In the genomic region with DNA sequence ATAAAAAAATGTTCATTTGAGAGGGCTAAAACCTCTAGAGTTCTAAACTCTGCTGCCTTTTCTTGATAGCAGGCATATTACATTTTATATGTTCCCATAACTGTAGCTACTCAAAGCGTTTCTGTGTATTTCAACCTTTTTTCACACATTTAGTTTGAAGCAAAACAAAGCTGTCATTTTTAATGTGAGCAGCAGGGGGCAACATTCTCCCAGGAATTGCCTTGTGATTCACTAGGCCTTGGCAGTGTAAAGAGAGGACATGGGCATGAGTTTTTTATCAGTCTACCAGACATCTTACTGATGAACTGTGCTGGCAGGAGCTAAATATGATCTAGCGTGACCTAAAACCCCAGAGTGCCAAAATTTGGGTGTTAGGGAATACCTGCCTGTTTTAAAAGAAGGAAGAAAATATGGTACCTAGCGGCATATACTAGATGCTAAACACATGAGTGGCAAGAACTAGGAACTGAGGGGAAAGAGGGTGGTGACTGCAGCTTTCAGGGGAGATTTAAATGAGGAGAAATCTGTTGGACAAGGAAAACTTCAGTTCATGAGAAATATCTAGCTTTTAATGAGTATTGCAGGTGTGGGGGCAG, we compare ENCODE assay signal across 8 cellular contexts.
DNase-seq lines count a peak whose midpoint lies in the region; ATAC-seq and TF ChIP-seq lines count a peak whose summit lies in the region.

No MANE protein-coding gene starts in this region.

- ATAC-seq in WTC11, result peak; percentile 51
- no peak for ATAC-seq in central memory CD8-positive, alpha-beta T cell (replicated peaks; ENCODE audit: extremely low read depth, poor library complexity, severe bottlenecking)
- no peak for ATAC-seq in HG03439 (IDR thresholded peaks at IDR 0.05; ENCODE audit: unreplicated experiment)

- H3K27ac Mint-ChIP-seq in WTC11, result no peak overlapping the region
- no peak overlapping the region for H3K27ac Mint-ChIP-seq in central memory CD8-positive, alpha-beta T cell (ENCODE audit: low read depth)

- TF ChIP-seq CTCF in WTC11 (IDR thresholded peaks at IDR 0.05), result peak; percentile 76

- no peak overlapping the region for H3K4me3 Mint-ChIP-seq in WTC11
- no peak overlapping the region for H3K4me3 Mint-ChIP-seq in central memory CD8-positive, alpha-beta T cell

- H3K4me1 Mint-ChIP-seq in WTC11, result peaks cover 3% of the 10 kb centered on the region
- H3K4me1 Mint-ChIP-seq in central memory CD8-positive, alpha-beta T cell, result no peaks in the 10 kb centered on the region

- no peaks in the 10 kb centered on the region for H3K27me3 Mint-ChIP-seq in WTC11 (ENCODE audit: low read depth)
- H3K27me3 Mint-ChIP-seq in central memory CD8-positive, alpha-beta T cell, result no peaks in the 10 kb centered on the region

- CTCF ChIA-PET in WTC11 (lab: Charles Lee), result interaction anchor here (0.6 to 3.1 kb wide), 51 partner anchors 11 to 734 kb away, joined by 3 to 36 read pairs (median 4); a partner anchor contains a TSS

- POLR2A ChIA-PET in WTC11 (lab: Charles Lee), result interaction anchor here (1.1 kb wide), 1 partner anchor 89 kb away, joined by 3 read pairs; no protein-coding TSS in a partner anchor

- peak; percentile 57 for DNase-seq in activated gamma-delta T cell treated with Interleukin-2 at 50 U/mL for 16 hours
- no peak for DNase-seq in activated gamma-delta T cell (lab: John Stamatoyannopoulos, UW)
- peak; percentile 64 for DNase-seq in NCI-H2107 treated with DMSO at 0.1 percent for 48 hours (lab: John Stamatoyannopoulos, UW; ENCODE audit: unreplicated experiment)
- DNase-seq in WTC11 (ENCODE audit: low spot score), result peak; percentile 61
- DNase-seq in central memory CD8-positive, alpha-beta T cell (ENCODE audit: low spot score in 2 of 2), result peak; percentile 33 to 43
- DNase-seq in kidney glomerular epithelial cell (lab: John Stamatoyannopoulos, UW), result peak; percentile 28
- peak; percentile 28 to 40 for DNase-seq in stimulated activated CD4-positive, alpha-beta T cell treated with anti-CD3 and anti-CD28 coated beads, Interleukin-4, amount 100 ng/mL, for 4 hours

- peaks cover 4% of the 10 kb centered on the region for H3K9me3 Mint-ChIP-seq in WTC11
- H3K9me3 Mint-ChIP-seq in central memory CD8-positive, alpha-beta T cell, result no peaks in the 10 kb centered on the region

- peaks cover under 1% of the 10 kb centered on the region; the same call in 1 of the 2 replicates for H3K36me3 Mint-ChIP-seq in WTC11
- H3K36me3 Mint-ChIP-seq in central memory CD8-positive, alpha-beta T cell (ENCODE audit: insufficient read depth), result peaks cover 2% of the 10 kb centered on the region

TF ChIP-seq in WTC11, 78 proteins besides CTCF, POLR2A, EP300 and RAD21:
- TF ChIP-seq, protein P1, sequence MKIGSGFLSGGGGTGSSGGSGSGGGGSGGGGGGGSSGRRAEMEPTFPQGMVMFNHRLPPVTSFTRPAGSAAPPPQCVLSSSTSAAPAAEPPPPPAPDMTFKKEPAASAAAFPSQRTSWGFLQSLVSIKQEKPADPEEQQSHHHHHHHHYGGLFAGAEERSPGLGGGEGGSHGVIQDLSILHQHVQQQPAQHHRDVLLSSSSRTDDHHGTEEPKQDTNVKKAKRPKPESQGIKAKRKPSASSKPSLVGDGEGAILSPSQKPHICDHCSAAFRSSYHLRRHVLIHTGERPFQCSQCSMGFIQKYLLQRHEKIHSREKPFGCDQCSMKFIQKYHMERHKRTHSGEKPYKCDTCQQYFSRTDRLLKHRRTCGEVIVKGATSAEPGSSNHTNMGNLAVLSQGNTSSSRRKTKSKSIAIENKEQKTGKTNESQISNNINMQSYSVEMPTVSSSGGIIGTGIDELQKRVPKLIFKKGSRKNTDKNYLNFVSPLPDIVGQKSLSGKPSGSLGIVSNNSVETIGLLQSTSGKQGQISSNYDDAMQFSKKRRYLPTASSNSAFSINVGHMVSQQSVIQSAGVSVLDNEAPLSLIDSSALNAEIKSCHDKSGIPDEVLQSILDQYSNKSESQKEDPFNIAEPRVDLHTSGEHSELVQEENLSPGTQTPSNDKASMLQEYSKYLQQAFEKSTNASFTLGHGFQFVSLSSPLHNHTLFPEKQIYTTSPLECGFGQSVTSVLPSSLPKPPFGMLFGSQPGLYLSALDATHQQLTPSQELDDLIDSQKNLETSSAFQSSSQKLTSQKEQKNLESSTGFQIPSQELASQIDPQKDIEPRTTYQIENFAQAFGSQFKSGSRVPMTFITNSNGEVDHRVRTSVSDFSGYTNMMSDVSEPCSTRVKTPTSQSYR (CRISPR knock-in tag; IDR thresholded peaks at IDR 0.05), result no peak
- no peak for TF ChIP-seq SMAD3 (CRISPR knock-in tag; IDR thresholded peaks at IDR 0.05; ENCODE audit: borderline replicate concordance)
- no peak for TF ChIP-seq SMAD4 (CRISPR knock-in tag; IDR thresholded peaks at IDR 0.05)
- no peak for TF ChIP-seq ZNF423 (CRISPR knock-in tag; IDR thresholded peaks at IDR 0.05)
- TF ChIP-seq ZNF317 (CRISPR knock-in tag; IDR thresholded peaks at IDR 0.05; ENCODE audit: borderline replicate concordance, low read depth), result no peak
- TF ChIP-seq ZBTB21 (CRISPR knock-in tag; IDR thresholded peaks at IDR 0.05; ENCODE audit: borderline replicate concordance), result no peak
- TF ChIP-seq JAZF1 (CRISPR knock-in tag; IDR thresholded peaks at IDR 0.05), result no peak
